In the genomic region with DNA sequence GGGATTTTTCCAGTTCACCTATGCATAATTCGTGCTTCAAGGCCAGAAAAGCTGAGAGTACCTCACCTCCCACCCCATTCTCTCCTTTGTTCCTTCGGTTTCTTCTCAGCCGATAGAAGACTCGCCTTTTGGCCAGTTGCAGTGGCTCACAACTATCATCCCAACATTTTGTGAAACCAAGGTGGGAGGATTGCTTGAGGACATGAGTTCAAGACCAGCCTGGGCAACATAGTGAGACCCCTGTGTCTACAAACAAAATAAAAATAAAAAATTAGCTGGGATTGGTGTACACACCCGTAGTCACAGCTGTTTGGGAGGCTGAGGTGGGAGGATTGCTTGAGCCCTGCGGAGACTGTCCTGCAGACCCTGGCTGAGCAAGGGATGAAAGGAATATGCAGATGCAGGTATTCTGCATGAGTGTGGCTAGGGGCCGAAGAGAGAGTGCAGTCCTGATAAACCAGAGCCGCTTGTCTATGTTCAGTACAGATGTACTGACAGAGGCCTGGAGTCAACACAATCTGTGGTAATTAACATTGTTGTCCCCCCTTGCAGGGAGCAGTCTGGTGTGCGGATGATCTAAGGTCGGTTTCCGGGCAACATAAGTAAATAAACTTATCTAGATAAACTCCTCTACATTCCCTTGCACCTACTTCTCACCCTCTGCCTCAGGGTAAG, we compare ENCODE assay signal across 1 cellular context.
A peak's percentile ranks its signal among the peaks of the same experiment; 100 is the strongest.
TF ChIP-seq lines count a peak whose summit lies in the region.

No MANE protein-coding gene starts in this region.

TF ChIP-seq in K562, 482 proteins besides CTCF, POLR2A, EP300 and RAD21 (continued from another document and continues in another):
- TF ChIP-seq, protein P1, sequence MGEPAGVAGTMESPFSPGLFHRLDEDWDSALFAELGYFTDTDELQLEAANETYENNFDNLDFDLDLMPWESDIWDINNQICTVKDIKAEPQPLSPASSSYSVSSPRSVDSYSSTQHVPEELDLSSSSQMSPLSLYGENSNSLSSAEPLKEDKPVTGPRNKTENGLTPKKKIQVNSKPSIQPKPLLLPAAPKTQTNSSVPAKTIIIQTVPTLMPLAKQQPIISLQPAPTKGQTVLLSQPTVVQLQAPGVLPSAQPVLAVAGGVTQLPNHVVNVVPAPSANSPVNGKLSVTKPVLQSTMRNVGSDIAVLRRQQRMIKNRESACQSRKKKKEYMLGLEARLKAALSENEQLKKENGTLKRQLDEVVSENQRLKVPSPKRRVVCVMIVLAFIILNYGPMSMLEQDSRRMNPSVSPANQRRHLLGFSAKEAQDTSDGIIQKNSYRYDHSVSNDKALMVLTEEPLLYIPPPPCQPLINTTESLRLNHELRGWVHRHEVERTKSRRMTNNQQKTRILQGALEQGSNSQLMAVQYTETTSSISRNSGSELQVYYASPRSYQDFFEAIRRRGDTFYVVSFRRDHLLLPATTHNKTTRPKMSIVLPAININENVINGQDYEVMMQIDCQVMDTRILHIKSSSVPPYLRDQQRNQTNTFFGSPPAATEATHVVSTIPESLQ (CRISPR knock-in tag; IDR thresholded peaks at IDR 0.05): no peak
- TF ChIP-seq TBL1XR1 (IDR thresholded peaks at IDR 0.05; ENCODE audit: low read length in 2 of 2): 0 out of 4 replicates have a peak, but pooled peaks of 1 of the 2 experiments have one; percentile 13
- peak; percentile 80 for TF ChIP-seq RFX1 (IDR thresholded peaks at IDR 0.05)
- no peak for TF ChIP-seq PML (IDR thresholded peaks at IDR 0.05; ENCODE audit: low read length)
- no peak for TF ChIP-seq ZNF165 (CRISPR knock-in tag; IDR thresholded peaks at IDR 0.05; ENCODE audit: borderline replicate concordance)
- TF ChIP-seq PKNOX1 (IDR thresholded peaks at IDR 0.05): peak; percentile 48
- TF ChIP-seq HMBOX1 (IDR thresholded peaks at IDR 0.05): peak; percentile 65
- no peak for TF ChIP-seq NRF1 (conservative IDR thresholded peaks at IDR 0.05 in 1 of 2, IDR thresholded peaks at IDR 0.05 in 1 of 2)
- peak; percentile 83 to 92 for TF ChIP-seq FOXA3 (CRISPR knock-in tag; conservative IDR thresholded peaks at IDR 0.05 in 1 of 2, IDR thresholded peaks at IDR 0.05 in 1 of 2)
- TF ChIP-seq ASH1L (IDR thresholded peaks at IDR 0.05; ENCODE audit: borderline replicate concordance, low read depth, partially characterized antibody): no peak
- peak; percentile 62 for TF ChIP-seq ARID1B (IDR thresholded peaks at IDR 0.05)
- no peak for TF ChIP-seq EWSR1 (IDR thresholded peaks at IDR 0.05; ENCODE audit: borderline replicate concordance, low read depth, partially characterized antibody)
- no peak for TF ChIP-seq ZNF384 (IDR thresholded peaks at IDR 0.05; ENCODE audit: low read depth, low read length)
- TF ChIP-seq EGR1 (conservative IDR thresholded peaks at IDR 0.05): no peak
- TF ChIP-seq XRCC3 (IDR thresholded peaks at IDR 0.05): no peak
- no peak for TF ChIP-seq CSDE1 (IDR thresholded peaks at IDR 0.05)
- TF ChIP-seq NEUROD1 (IDR thresholded peaks at IDR 0.05; ENCODE audit: borderline replicate concordance, low read depth, low read length, partially characterized antibody): no peak
- peak; percentile 73 for TF ChIP-seq CBFA2T3 (IDR thresholded peaks at IDR 0.05)
- TF ChIP-seq FOXK2 (conservative IDR thresholded peaks at IDR 0.05 in 1 of 2, IDR thresholded peaks at IDR 0.05 in 1 of 2; ENCODE audit: low read depth in 2 of 2): peak in 1 of 2 experiments; percentile 52; a peak in 1 of 4 replicates
- TF ChIP-seq ESRRA (IDR thresholded peaks at IDR 0.05; ENCODE audit: borderline replicate concordance, low read depth): 0 out of 2 replicates have a peak, but pooled peaks have one; percentile 27
- TF ChIP-seq ATF1 (CRISPR knock-in tag; IDR thresholded peaks at IDR 0.05): no peak
- no peak for TF ChIP-seq ATF1 (tag; IDR thresholded peaks at IDR 0.05)
- TF ChIP-seq, protein P2, sequence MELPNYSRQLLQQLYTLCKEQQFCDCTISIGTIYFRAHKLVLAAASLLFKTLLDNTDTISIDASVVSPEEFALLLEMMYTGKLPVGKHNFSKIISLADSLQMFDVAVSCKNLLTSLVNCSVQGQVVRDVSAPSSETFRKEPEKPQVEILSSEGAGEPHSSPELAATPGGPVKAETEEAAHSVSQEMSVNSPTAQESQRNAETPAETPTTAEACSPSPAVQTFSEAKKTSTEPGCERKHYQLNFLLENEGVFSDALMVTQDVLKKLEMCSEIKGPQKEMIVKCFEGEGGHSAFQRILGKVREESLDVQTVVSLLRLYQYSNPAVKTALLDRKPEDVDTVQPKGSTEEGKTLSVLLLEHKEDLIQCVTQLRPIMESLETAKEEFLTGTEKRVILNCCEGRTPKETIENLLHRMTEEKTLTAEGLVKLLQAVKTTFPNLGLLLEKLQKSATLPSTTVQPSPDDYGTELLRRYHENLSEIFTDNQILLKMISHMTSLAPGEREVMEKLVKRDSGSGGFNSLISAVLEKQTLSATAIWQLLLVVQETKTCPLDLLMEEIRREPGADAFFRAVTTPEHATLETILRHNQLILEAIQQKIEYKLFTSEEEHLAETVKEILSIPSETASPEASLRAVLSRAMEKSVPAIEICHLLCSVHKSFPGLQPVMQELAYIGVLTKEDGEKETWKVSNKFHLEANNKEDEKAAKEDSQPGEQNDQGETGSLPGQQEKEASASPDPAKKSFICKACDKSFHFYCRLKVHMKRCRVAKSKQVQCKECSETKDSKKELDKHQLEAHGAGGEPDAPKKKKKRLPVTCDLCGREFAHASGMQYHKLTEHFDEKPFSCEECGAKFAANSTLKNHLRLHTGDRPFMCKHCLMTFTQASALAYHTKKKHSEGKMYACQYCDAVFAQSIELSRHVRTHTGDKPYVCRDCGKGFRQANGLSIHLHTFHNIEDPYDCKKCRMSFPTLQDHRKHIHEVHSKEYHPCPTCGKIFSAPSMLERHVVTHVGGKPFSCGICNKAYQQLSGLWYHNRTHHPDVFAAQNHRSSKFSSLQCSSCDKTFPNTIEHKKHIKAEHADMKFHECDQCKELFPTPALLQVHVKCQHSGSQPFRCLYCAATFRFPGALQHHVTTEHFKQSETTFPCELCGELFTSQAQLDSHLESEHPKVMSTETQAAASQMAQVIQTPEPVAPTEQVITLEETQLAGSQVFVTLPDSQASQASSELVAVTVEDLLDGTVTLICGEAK (IDR thresholded peaks at IDR 0.05): no peak
- TF ChIP-seq, protein P2 (CRISPR knock-in tag; IDR thresholded peaks at IDR 0.05): no peak
- TF ChIP-seq, protein P3, sequence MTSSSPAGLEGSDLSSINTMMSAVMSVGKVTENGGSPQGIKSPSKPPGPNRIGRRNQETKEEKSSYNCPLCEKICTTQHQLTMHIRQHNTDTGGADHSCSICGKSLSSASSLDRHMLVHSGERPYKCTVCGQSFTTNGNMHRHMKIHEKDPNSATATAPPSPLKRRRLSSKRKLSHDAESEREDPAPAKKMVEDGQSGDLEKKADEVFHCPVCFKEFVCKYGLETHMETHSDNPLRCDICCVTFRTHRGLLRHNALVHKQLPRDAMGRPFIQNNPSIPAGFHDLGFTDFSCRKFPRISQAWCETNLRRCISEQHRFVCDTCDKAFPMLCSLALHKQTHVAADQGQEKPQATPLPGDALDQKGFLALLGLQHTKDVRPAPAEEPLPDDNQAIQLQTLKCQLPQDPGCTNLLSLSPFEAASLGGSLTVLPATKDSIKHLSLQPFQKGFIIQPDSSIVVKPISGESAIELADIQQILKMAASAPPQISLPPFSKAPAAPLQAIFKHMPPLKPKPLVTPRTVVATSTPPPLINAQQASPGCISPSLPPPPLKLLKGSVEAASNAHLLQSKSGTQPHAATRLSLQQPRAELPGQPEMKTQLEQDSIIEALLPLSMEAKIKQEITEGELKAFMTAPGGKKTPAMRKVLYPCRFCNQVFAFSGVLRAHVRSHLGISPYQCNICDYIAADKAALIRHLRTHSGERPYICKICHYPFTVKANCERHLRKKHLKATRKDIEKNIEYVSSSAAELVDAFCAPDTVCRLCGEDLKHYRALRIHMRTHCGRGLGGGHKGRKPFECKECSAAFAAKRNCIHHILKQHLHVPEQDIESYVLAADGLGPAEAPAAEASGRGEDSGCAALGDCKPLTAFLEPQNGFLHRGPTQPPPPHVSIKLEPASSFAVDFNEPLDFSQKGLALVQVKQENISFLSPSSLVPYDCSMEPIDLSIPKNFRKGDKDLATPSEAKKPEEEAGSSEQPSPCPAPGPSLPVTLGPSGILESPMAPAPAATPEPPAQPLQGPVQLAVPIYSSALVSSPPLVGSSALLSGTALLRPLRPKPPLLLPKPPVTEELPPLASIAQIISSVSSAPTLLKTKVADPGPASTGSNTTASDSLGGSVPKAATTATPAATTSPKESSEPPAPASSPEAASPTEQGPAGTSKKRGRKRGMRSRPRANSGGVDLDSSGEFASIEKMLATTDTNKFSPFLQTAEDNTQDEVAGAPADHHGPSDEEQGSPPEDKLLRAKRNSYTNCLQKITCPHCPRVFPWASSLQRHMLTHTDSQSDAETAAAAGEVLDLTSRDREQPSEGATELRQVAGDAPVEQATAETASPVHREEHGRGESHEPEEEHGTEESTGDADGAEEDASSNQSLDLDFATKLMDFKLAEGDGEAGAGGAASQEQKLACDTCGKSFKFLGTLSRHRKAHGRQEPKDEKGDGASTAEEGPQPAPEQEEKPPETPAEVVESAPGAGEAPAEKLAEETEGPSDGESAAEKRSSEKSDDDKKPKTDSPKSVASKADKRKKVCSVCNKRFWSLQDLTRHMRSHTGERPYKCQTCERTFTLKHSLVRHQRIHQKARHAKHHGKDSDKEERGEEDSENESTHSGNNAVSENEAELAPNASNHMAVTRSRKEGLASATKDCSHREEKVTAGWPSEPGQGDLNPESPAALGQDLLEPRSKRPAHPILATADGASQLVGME (CRISPR knock-in tag; IDR thresholded peaks at IDR 0.05): no peak
- no peak for TF ChIP-seq KHSRP (IDR thresholded peaks at IDR 0.05)
- TF ChIP-seq NKRF (IDR thresholded peaks at IDR 0.05; ENCODE audit: borderline replicate concordance): no peak
- TF ChIP-seq TCF3 (CRISPR knock-in tag; IDR thresholded peaks at IDR 0.05): peak; percentile 48; the same call in 1 of the 2 replicates
- TF ChIP-seq ZNF316 (IDR thresholded peaks at IDR 0.05): no peak
- no peak for TF ChIP-seq TFAM (CRISPR knock-in tag; conservative IDR thresholded peaks at IDR 0.05)
- no peak for TF ChIP-seq ZNF77 (CRISPR knock-in tag; IDR thresholded peaks at IDR 0.05)
- peak; percentile 67 for TF ChIP-seq ZNF121 (CRISPR knock-in tag; conservative IDR thresholded peaks at IDR 0.05)
- TF ChIP-seq HDAC1 (IDR thresholded peaks at IDR 0.05): no peak
- TF ChIP-seq ZNF644 (tag; IDR thresholded peaks at IDR 0.05; ENCODE audit: low read depth): no peak
- TF ChIP-seq RCOR1 (IDR thresholded peaks at IDR 0.05; ENCODE audit: borderline replicate concordance in 1 of 2, low read depth in 2 of 2, low read length in 2 of 2): peak in 1 of 2 experiments; percentile 81; a peak in 2 of 4 replicates
- TF ChIP-seq SMARCE1 (IDR thresholded peaks at IDR 0.05): peak; percentile 61; the same call in 1 of the 2 replicates
- peak; percentile 99 for TF ChIP-seq FOXJ2 (tag; IDR thresholded peaks at IDR 0.05)
- no peak for TF ChIP-seq NFIC (IDR thresholded peaks at IDR 0.05)
- 0 out of 2 replicates have a peak, but pooled peaks have one; percentile 18 for TF ChIP-seq POLR2AphosphoS5 (IDR thresholded peaks at IDR 0.05; ENCODE audit: control insufficient read depth, insufficient read depth, low read depth, low read length)
